In genomic region chr2:179268277-179268935, GRCh38 we compare ENCODE assay signal across 8 cellular contexts. TPM values are rescaled to one million over a fixed set of nuclear protein-coding genes. Genes with fewer than 3 reads are reported as not detected.
DNase-seq lines count a peak whose midpoint lies in the region; ATAC-seq and TF ChIP-seq lines count a peak whose summit lies in the region.

No MANE protein-coding gene starts in this region.

- no peaks in the 10 kb centered on the region for H3K9me3 Mint-ChIP-seq in T-helper 2 cell treated with Interferon-gamma antibody and Interleukin-4, amounts not matched to agents 5 μg/mL and 100 μg/mL, for 36 hours
- H3K9me3 Mint-ChIP-seq in osteocyte (ENCODE audit: unreplicated experiment): no peaks in the 10 kb centered on the region

- H3K36me3 Mint-ChIP-seq in T-helper 2 cell treated with Interferon-gamma antibody and Interleukin-4, amounts not matched to agents 5 μg/mL and 100 μg/mL, for 36 hours (ENCODE audit: low read depth): no peaks in the 10 kb centered on the region
- no peaks in the 10 kb centered on the region for H3K36me3 Mint-ChIP-seq in osteocyte (ENCODE audit: unreplicated experiment)

- peak; percentile 61 for ATAC-seq in HG02973 (IDR thresholded peaks at IDR 0.05; ENCODE audit: unreplicated experiment)
- no peak for ATAC-seq in GM21526 (IDR thresholded peaks at IDR 0.05; ENCODE audit: low FRiP score, unreplicated experiment)

- no peak overlapping the region for H3K27ac Mint-ChIP-seq in T-helper 2 cell treated with Interferon-gamma antibody and Interleukin-4, amounts not matched to agents 5 μg/mL and 100 μg/mL, for 36 hours
- peak overlapping the region; percentile 16 for H3K27ac Mint-ChIP-seq in osteocyte (ENCODE audit: unreplicated experiment)

- TF ChIP-seq CTCF in osteocyte (IDR thresholded peaks at IDR 0.05): no peak
- no peak for TF ChIP-seq CTCF in GM20000 (IDR thresholded peaks at IDR 0.05; ENCODE audit: extremely low read depth, missing control alignments)

- H3K4me1 Mint-ChIP-seq in T-helper 2 cell treated with Interferon-gamma antibody and Interleukin-4, amounts not matched to agents 5 μg/mL and 100 μg/mL, for 36 hours (ENCODE audit: low read depth): peaks cover 7% of the 10 kb centered on the region
- H3K4me1 Mint-ChIP-seq in osteocyte (ENCODE audit: unreplicated experiment): peaks cover 51% of the 10 kb centered on the region

- peak; percentile 31 to 58 for DNase-seq in activated CD4-positive, alpha-beta T cell treated with anti-CD3 and anti-CD28 coated beads, Interleukin-2, amount 50 U/mL, for 48 hours
- DNase-seq in activated CD4-positive, alpha-beta T cell treated with anti-CD3 and anti-CD28 coated beads for 1 hour: no peak
- DNase-seq in T-helper 2 cell treated with Interferon-gamma antibody and Interleukin-4, amounts not matched to agents 5 μg/mL and 100 μg/mL, for 36 hours (ENCODE audit: low spot score): peak; percentile 30
- DNase-seq in osteocyte (ENCODE audit: extremely low spot score, unreplicated experiment) (no peak), GM20000 (ENCODE audit: low spot score) (no peak), GM19240 (ENCODE audit: insufficient read length, low spot score) (no peak)

- H3K27me3 Mint-ChIP-seq in T-helper 2 cell treated with Interferon-gamma antibody and Interleukin-4, amounts not matched to agents 5 μg/mL and 100 μg/mL, for 36 hours (ENCODE audit: low read depth): peaks cover 32% of the 10 kb centered on the region
- peaks cover 2% of the 10 kb centered on the region for H3K27me3 Mint-ChIP-seq in osteocyte (ENCODE audit: unreplicated experiment)

- H3K4me3 Mint-ChIP-seq in T-helper 2 cell treated with Interferon-gamma antibody and Interleukin-4, amounts not matched to agents 5 μg/mL and 100 μg/mL, for 36 hours: no peak overlapping the region
- no peak overlapping the region for H3K4me3 Mint-ChIP-seq in osteocyte (ENCODE audit: unreplicated experiment)

RNA-seq across cellular contexts. Expression of gene SESTD1, which starts 3.8 kb away (rescaled TPM):
- total RNA-seq in osteocyte: 99.1 and 103 TPM in 2 replicates

Comparison
In these comparisons a context has a peak if more than half of its experiments do, and no peak if none do; other contexts are left out.
1. DNase-seq: peak in activated CD4-positive, alpha-beta T cell treated with anti-CD3 and anti-CD28 coated beads, Interleukin-2, amount 50 U/mL, for 48 hours (2 of 2) and T-helper 2 cell treated with Interferon-gamma antibody and Interleukin-4, amounts not matched to agents 5 μg/mL and 100 μg/mL, for 36 hours (single experiment); none in activated CD4-positive, alpha-beta T cell treated with anti-CD3 and anti-CD28 coated beads for 1 hour (single experiment), osteocyte (single experiment), GM20000 (single experiment) and GM19240 (single experiment).